25 cellular contexts compared by ENCODE assay signal in genomic region chr2:164675698-164676097, GRCh38. TPM values are rescaled to one million over a fixed set of nuclear protein-coding genes. Genes with fewer than 3 reads are reported as not detected.
"Had no signal": no experiment of that assay in that cellular context is flagged by ENCODE, and none has a peak within 500 bp of the region (broad histone marks: within the 10 kb centered on the region; RNA-seq: fewer than 3 reads in every experiment).

No MANE protein-coding gene starts in this region.

- DNase-seq: activated CD4-positive, alpha-beta memory T cell treated with anti-CD3 and anti-CD28 coated beads, Interleukin-2, amount 10 ng/mL, durations not matched to agents 7 days and 5 days; activated CD4-positive, alpha-beta T cell treated with anti-CD3 and anti-CD28 coated beads, Interleukin-2, amount 10 ng/mL, durations not matched to agents 7 days and 5 days; activated CD4-positive, CD25-positive, alpha-beta regulatory T cell treated with anti-CD3 and anti-CD28 coated beads, Interleukin-2, amount 50 U/mL, for 72 hours; activated CD8-positive, alpha-beta memory T cell treated with anti-CD3 and anti-CD28 coated beads, Interleukin-2, amount 50 U/mL, for 48 hours; activated gamma-delta T cell treated with Interleukin-2 at 50 U/mL for 16 hours; activated naive CD4-positive, alpha-beta T cell treated with anti-CD3 and anti-CD28 coated beads, Interleukin-2, amount 50 U/mL, for 16 hours; activated T-cell treated with anti-CD3 and anti-CD28 coated beads, Interleukin-2, amount 50 U/mL, for 24 hours; amniotic stem cell; dermis blood vessel endothelial cell; effector CD4-positive, alpha-beta T cell; foreskin keratinocyte; islet precursor cell; lower lobe of right lung; mesenchymal stem cell; posterior cingulate gyrus; right lobe of liver; stimulated activated CD4-positive, alpha-beta T cell treated with anti-CD3 and anti-CD28 coated beads, Interleukin-4, amount 100 ng/mL, for 24 hours; T-helper 2 cell; uterus had no signal

- H2AFZ ChIP-seq: hepatocyte had no signal

- H3K27me3 ChIP-seq: esophagus muscularis mucosa, foreskin keratinocyte, hepatocyte, right lobe of liver, uterus had no signal

- H3K4me3 ChIP-seq: esophagus muscularis mucosa, hepatocyte, lower lobe of right lung, right lobe of liver, skin epidermis, thoracic aorta, uterus had no signal

- H3K79me2 ChIP-seq: hepatocyte had no signal

- H3K4me2 ChIP-seq: hepatocyte had no signal

- H3K9me3 ChIP-seq: right lobe of liver, thoracic aorta, uterus had no signal

- ATAC-seq: activated T-helper 17 cell treated with anti-CD3 and anti-CD28 coated beads, Interleukin-2, amount 50 U/mL, for 72 hours; foreskin keratinocyte; lower lobe of right lung; stimulated activated effector memory CD8-positive, alpha-beta T cell treated with anti-CD3 and anti-CD28 coated beads, Interleukin-12 subunit alpha, Interleukin-12 subunit beta, amount 100 ng/mL, for 72 hours had no signal

- H3K36me3 ChIP-seq: right lobe of liver, thoracic aorta, uterus had no signal

- H3K4me1 ChIP-seq: foreskin keratinocyte, lower lobe of right lung, right lobe of liver, uterus had no signal

- H3K27ac ChIP-seq: esophagus muscularis mucosa, foreskin keratinocyte, hepatocyte, lower lobe of right lung, right lobe of liver, skin epidermis, thoracic aorta, uterus had no signal

RNA-seq across cellular contexts. Expression of gene GRB14, which starts 54.4 kb away (rescaled TPM):
- total RNA-seq: activated CD4-positive, alpha-beta memory T cell treated with anti-CD3 and anti-CD28 coated beads, Interleukin-2, amount 10 ng/mL, durations not matched to agents 7 days and 5 days; activated CD4-positive, alpha-beta T cell treated with anti-CD3 and anti-CD28 coated beads, Interleukin-2, amount 10 ng/mL, durations not matched to agents 7 days and 5 days; activated T-helper 17 cell treated with anti-CD3 and anti-CD28 coated beads, Interleukin-2, amount 50 U/mL, for 72 hours had no signal
